23 cellular contexts compared by ENCODE assay signal in the genomic region with DNA sequence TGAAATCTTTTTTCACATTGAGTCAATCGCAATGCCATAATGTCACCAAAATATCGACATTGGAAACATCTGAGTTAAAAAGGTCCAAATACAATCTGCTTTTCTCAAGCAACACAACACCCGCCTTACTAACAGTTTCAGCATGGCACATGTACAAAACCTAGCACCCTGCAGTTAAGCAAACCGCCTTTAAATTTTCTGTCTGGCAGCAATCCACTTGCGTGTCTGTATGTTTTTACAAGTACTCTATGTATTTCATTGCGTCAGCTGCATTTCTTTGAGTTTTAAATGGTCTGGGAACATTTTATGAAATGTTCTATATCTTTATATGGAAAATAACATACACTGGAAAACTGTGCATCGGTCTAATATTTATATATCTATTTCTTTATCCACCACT.
"Had no signal": no experiment of that assay in that cellular context is flagged by ENCODE, and none has a peak within 500 bp of the region (broad histone marks: within the 10 kb centered on the region; RNA-seq: fewer than 3 reads in every experiment).

No MANE protein-coding gene starts in this region.

- DNase-seq: effector memory CD8-positive, alpha-beta T cell; foreskin melanocyte; head of caudate nucleus; left colon; left ventricle myocardium superior; mesendoderm; naive B cell; psoas muscle; retina; right lobe of liver; stimulated activated CD4-positive, alpha-beta T cell treated with anti-CD3 and anti-CD28 coated beads, Interleukin-12 subunit alpha, Interleukin-12 subunit beta, amount 100 ng/mL, for 4 hours; stimulated activated CD4-positive, alpha-beta T cell treated with anti-CD3 and anti-CD28 coated beads, Interleukin-2, amount 100 ng/mL, for 48 hours; stimulated activated naive CD4-positive, alpha-beta T cell treated with Interleukin-2 at 50 U/mL for 16 hours; thyroid gland had no signal

- H3K36me3 Mint-ChIP-seq: type B pancreatic cell had no signal

- H3K27me3 Mint-ChIP-seq: dendritic cell treated with granulocyte-macrophage colony-stimulating factor and Interleukin-4, amounts not matched to agents 40 ng/mL and 50 ng/mL, for 4 days; effector memory CD8-positive, alpha-beta T cell; naive B cell; type B pancreatic cell had no signal

- H3K27me3 ChIP-seq: esophagus muscularis mucosa, hepatocyte, right lobe of liver, suprapubic skin, thyroid gland had no signal

- H3K9me3 ChIP-seq: esophagus muscularis mucosa, psoas muscle, right lobe of liver, suprapubic skin, thyroid gland had no signal

- H3K4me3 ChIP-seq: esophagus muscularis mucosa, hepatocyte, lung, psoas muscle, right lobe of liver, skin epidermis, suprapubic skin, thyroid gland had no signal

- H3K4me3 Mint-ChIP-seq: dendritic cell treated with granulocyte-macrophage colony-stimulating factor and Interleukin-4, amounts not matched to agents 40 ng/mL and 50 ng/mL, for 4 days; effector memory CD8-positive, alpha-beta T cell; naive B cell; nephron; type B pancreatic cell had no signal

- H3K9me3 Mint-ChIP-seq: effector memory CD8-positive, alpha-beta T cell; naive B cell; nephron; type B pancreatic cell had no signal

- H3K36me3 ChIP-seq: esophagus muscularis mucosa, right lobe of liver, suprapubic skin, thyroid gland had no signal

- H3K27ac Mint-ChIP-seq: dendritic cell treated with granulocyte-macrophage colony-stimulating factor and Interleukin-4, amounts not matched to agents 40 ng/mL and 50 ng/mL, for 4 days; effector memory CD8-positive, alpha-beta T cell; nephron; type B pancreatic cell had no signal

- FAIRE-seq: urothelium cell line had no signal

- ATAC-seq: effector memory CD8-positive, alpha-beta T cell; left colon; left ventricle myocardium superior; psoas muscle; right lobe of liver had no signal
